In the genomic region with DNA sequence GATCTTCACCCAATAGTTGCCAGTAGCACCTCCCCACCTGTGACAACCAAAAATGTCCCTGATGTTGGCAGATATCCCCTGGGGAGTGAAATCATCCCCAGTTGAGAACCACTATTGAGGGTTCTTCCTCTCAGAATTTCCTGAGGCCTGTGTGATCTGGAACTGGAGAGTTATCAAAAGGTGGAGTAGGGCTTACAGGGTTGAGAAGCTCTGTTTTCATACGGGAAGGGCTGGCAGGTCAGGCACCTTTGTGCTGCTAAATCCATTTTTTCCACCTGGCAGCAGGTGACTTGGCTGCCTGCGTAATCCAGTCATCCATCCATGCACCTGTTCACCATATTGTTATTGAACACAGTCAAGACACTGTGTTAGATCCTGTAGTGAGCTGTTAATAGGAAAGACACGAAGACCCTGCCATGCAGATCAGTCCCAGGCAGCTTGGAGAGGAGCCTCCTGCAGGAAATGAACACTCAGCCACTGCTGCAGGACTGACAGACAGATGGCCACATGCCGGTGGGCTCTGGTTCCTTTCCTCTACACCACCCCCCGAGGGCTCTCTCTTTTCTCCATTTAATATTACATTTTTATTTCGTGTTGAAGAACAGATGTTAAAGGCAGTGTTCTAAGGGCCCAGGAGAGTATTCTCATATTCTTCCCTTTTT, we compare ENCODE assay signal across 15 cellular contexts. TPM values are rescaled to one million over a fixed set of nuclear protein-coding genes. Genes with fewer than 3 reads are reported as not detected.
A peak's percentile ranks its signal among the peaks of the same experiment; 100 is the strongest.
DNase-seq lines count a peak whose midpoint lies in the region; FAIRE-seq and TF ChIP-seq lines count a peak whose summit lies in the region.
"Had no signal": no experiment of that assay in that cellular context is flagged by ENCODE, and none has a peak within 500 bp of the region (broad histone marks: within the 10 kb centered on the region; RNA-seq: fewer than 3 reads in every experiment).

No MANE protein-coding gene starts in this region.

- H3K27ac Mint-ChIP-seq in CD4-positive, alpha-beta memory T cell, result peak overlapping the region in 1 of 7 donors; percentile 6
- H3K27ac Mint-ChIP-seq: activated CD4-positive, alpha-beta memory T cell treated with anti-CD3 and anti-CD28 coated beads, Interleukin-2, amount 10 ng/mL, durations not matched to agents 7 days and 5 days; dendritic cell treated with granulocyte-macrophage colony-stimulating factor and Interleukin-4, amounts not matched to agents 40 ng/mL and 50 ng/mL, for 4 days had no signal

- H3K4me3 Mint-ChIP-seq in CD4-positive, alpha-beta memory T cell, result no peak overlapping the region
- H3K4me3 Mint-ChIP-seq: activated CD4-positive, alpha-beta memory T cell treated with anti-CD3 and anti-CD28 coated beads, Interleukin-2, amount 10 ng/mL, durations not matched to agents 7 days and 5 days had no signal

- no peaks in the 10 kb centered on the region for H3K27me3 Mint-ChIP-seq in CD4-positive, alpha-beta memory T cell
- H3K27me3 Mint-ChIP-seq: activated CD4-positive, alpha-beta memory T cell treated with anti-CD3 and anti-CD28 coated beads, Interleukin-2, amount 10 ng/mL, durations not matched to agents 7 days and 5 days; dendritic cell treated with granulocyte-macrophage colony-stimulating factor and Interleukin-4, amounts not matched to agents 40 ng/mL and 50 ng/mL, for 4 days had no signal

- CTCF ChIA-PET in CD4-positive, alpha-beta memory T cell (lab: Charles Lee; ENCODE audit: partially characterized antibody), result interaction anchor here (1.7 to 1.9 kb wide), 2 partner anchors 77 to 109 kb away, joined by 3 to 5 read pairs; no protein-coding TSS in a partner anchor

- POLR2A ChIA-PET in CD4-positive, alpha-beta memory T cell (lab: Charles Lee; ENCODE audit: partially characterized antibody), result interaction anchor here (0.6 kb wide), 1 partner anchor 103 kb away, joined by 3 read pairs; no protein-coding TSS in a partner anchor

- H3K4me1 ChIP-seq in spleen, result peaks cover 38 to 73% (median 67%) of the 10 kb centered on the region in 6 donors
- H3K4me1 ChIP-seq in CD4-positive, alpha-beta memory T cell (ENCODE audit: insufficient read depth, low read length), result peaks cover 27% of the 10 kb centered on the region
- H3K4me1 ChIP-seq: BE2C had no signal

- in situ Hi-C loops in KBM-7 (cut with MboI; ENCODE audit: low pct_unique_long_range_greater_than_20kb, low sequenced_read_pairs), result no loop called here

- peaks cover 0 to 9% (median 0%) of the 10 kb centered on the region in 6 donors for H3K36me3 ChIP-seq in spleen
- H3K36me3 ChIP-seq in CD4-positive, alpha-beta memory T cell (ENCODE audit: insufficient read depth, low read length), result no peaks in the 10 kb centered on the region
- H3K36me3 ChIP-seq: BE2C, esophagus muscularis mucosa had no signal

- intact Hi-C loops in spleen (cut with DNase I; ENCODE audit: low total_unique reads), result no loop called here
- intact Hi-C loops in CD4-positive, alpha-beta memory T cell (cut with micrococcal nuclease), result loop anchor here (10.0 kb wide), 1 partner anchor 207 kb away; no protein-coding TSS in a partner anchor
- intact Hi-C loops in head of caudate nucleus (cut with DNase I), result no loop called here

- H3K4me1 Mint-ChIP-seq in CD4-positive, alpha-beta memory T cell, result peaks cover 20 to 50% (median 31%) of the 10 kb centered on the region in 4 donors

- H3K4me3 ChIP-seq in spleen, result peak overlapping the region in 1 of 8 donors; percentile 1
- no peak overlapping the region for H3K4me3 ChIP-seq in CD4-positive, alpha-beta memory T cell (ENCODE audit: low read length in 2 of 2)
- H3K4me3 ChIP-seq: esophagus muscularis mucosa, GM23248 had no signal

- DNase-seq in GM12892 (ENCODE audit: insufficient read length) (no peak), KBM-7 (peak; percentile 65), caudate nucleus (lab: John Stamatoyannopoulos, UW) (no peak), spleen (no peak), activated gamma-delta T cell treated with Interleukin-2 at 50 U/mL for 16 hours (no peak), head of caudate nucleus (no peak), kidney glomerular epithelial cell (lab: John Stamatoyannopoulos, UW) (no peak)
- no peak for DNase-seq in CD4-positive, alpha-beta memory T cell
- DNase-seq: activated CD4-positive, alpha-beta memory T cell treated with anti-CD3 and anti-CD28 coated beads, Interleukin-2, amount 10 ng/mL, durations not matched to agents 7 days and 5 days; activated effector memory CD4-positive, alpha-beta T cell treated with Interleukin-2 at 50 U/mL for 16 hours; BE2C; GM23248; NCI-H1930 had no signal

- no peaks in the 10 kb centered on the region for H3K9me3 ChIP-seq in spleen
- H3K9me3 ChIP-seq in CD4-positive, alpha-beta memory T cell (ENCODE audit: control insufficient read depth in 1 of 2, low read length in 2 of 2), result no peaks in the 10 kb centered on the region
- H3K9me3 ChIP-seq: BE2C, esophagus muscularis mucosa had no signal

- no peaks in the 10 kb centered on the region for H3K27me3 ChIP-seq in spleen (replicated peaks in 1 of 7)
- H3K27me3 ChIP-seq in CD4-positive, alpha-beta memory T cell (ENCODE audit: insufficient read depth, low read length), result no peaks in the 10 kb centered on the region

- peak; percentile 44 for FAIRE-seq in GM12892 (lab: Jason Lieb, UNC)

- no peak for TF ChIP-seq CTCF in spleen (IDR thresholded peaks at IDR 0.05 in 8 of 11, conservative IDR thresholded peaks at IDR 0.05 in 3 of 11)

- peaks cover 0 to 7% of the 10 kb centered on the region in 2 donors for H3K36me3 Mint-ChIP-seq in CD4-positive, alpha-beta memory T cell

- H3K27ac ChIP-seq in caudate nucleus (ENCODE audit: low read depth, low read length), result peak overlapping the region; percentile 80
- peak overlapping the region in 7 of 8 donors; percentile 38 to 98 (median 62) for H3K27ac ChIP-seq in spleen
- no peak overlapping the region for H3K27ac ChIP-seq in CD4-positive, alpha-beta memory T cell (ENCODE audit: low read depth, low read length)
- H3K27ac ChIP-seq: GM23248 had no signal

- TF ChIP-seq POLR2A in GM12892 (IDR thresholded peaks at IDR 0.05; ENCODE audit: low read depth, low read length), result no peak
- no peak for TF ChIP-seq POLR2A in spleen (IDR thresholded peaks at IDR 0.05)

- peaks cover 0 to 11% (median 0%) of the 10 kb centered on the region in 8 donors for H3K9me3 Mint-ChIP-seq in CD4-positive, alpha-beta memory T cell
- H3K9me3 Mint-ChIP-seq: activated CD4-positive, alpha-beta memory T cell treated with anti-CD3 and anti-CD28 coated beads, Interleukin-2, amount 10 ng/mL, durations not matched to agents 7 days and 5 days; dendritic cell treated with granulocyte-macrophage colony-stimulating factor and Interleukin-4, amounts not matched to agents 40 ng/mL and 50 ng/mL, for 4 days had no signal

- WGBS in spleen, 5 donors, result 38 to 45% (median 42%) methylated on average over 6 of the region's 6 CpGs

RNA-seq across cellular contexts. Expression of gene DUSP22, which starts 5.4 kb away (rescaled TPM):
- polyA plus RNA-seq in GM12892 (2012; ENCODE audit: missing spikeins), result 89.0 TPM
- 100 to 1,000 TPM in 1 of 7 donors, 10 to 100 TPM in 6; 60.5 to 120 (median 75.5) TPM for total RNA-seq in spleen
- 10 to 100 TPM; 41.2 to 65.7 (median 46.8) TPM for polyA plus RNA-seq in spleen
- 10 to 100 TPM; 43.4 to 49.4 TPM for total RNA-seq in CD4-positive, alpha-beta memory T cell
- 10 to 100 TPM; 32.8 to 34.4 TPM for polyA plus RNA-seq in CD4-positive, alpha-beta memory T cell
